In genomic region chr17:47840742-47841487, GRCh38 we compare ENCODE assay signal across 8 cellular contexts. TPM values are rescaled to one million over a fixed set of nuclear protein-coding genes. Genes with fewer than 3 reads are reported as not detected.
DNase-seq lines count a peak whose midpoint lies in the region; ATAC-seq and TF ChIP-seq lines count a peak whose summit lies in the region.

TSS of gene SCRN2 (minus strand) at chr17:47841273. CDS start at chr17:47840843, 430 bp downstream.

- H3K4me3 ChIP-seq in AG09309 (ENCODE audit: control insufficient read depth, low read depth, low read length) (peak within 1 kb of the TSS; percentile 92), left lung (peak within 1 kb of the TSS; percentile 83)

- peaks cover 28% of the 10 kb centered on the region for H3K4me1 Mint-ChIP-seq in activated CD4-positive, alpha-beta T cell treated with anti-CD3 and anti-CD28 coated beads, Interleukin-2, amount 10 ng/mL, durations not matched to agents 24 days and 14 days

- H3K27me3 Mint-ChIP-seq in activated CD4-positive, alpha-beta T cell treated with anti-CD3 and anti-CD28 coated beads, Interleukin-2, amount 10 ng/mL, durations not matched to agents 24 days and 14 days: peaks cover 18% of the 10 kb centered on the region

- H3K9me3 Mint-ChIP-seq in activated CD4-positive, alpha-beta T cell treated with anti-CD3 and anti-CD28 coated beads, Interleukin-2, amount 10 ng/mL, durations not matched to agents 24 days and 14 days: no peaks in the 10 kb centered on the region

- DNase-seq in AG09309 (ENCODE audit: low read depth): no peak
- DNase-seq in NCI-H524 treated with DMSO at 0.1 percent for 48 hours (lab: John Stamatoyannopoulos, UW): peak; percentile 52
- peak; percentile 98 for DNase-seq in activated CD4-positive, alpha-beta T cell treated with anti-CD3 and anti-CD28 coated beads, Interleukin-2, amount 10 ng/mL, durations not matched to agents 24 days and 14 days
- peak; percentile 74 for DNase-seq in cortex of kidney (lab: John Stamatoyannopoulos, UW)
- DNase-seq in left lung: peak; percentile 91 to 99
- DNase-seq in stimulated activated CD4-positive, alpha-beta T cell treated with anti-CD3 and anti-CD28 coated beads, Interleukin-4, amount 100 ng/mL, for 1 hour: peak; percentile 87

- H3K4me3 Mint-ChIP-seq in activated CD4-positive, alpha-beta T cell treated with anti-CD3 and anti-CD28 coated beads, Interleukin-2, amount 10 ng/mL, durations not matched to agents 24 days and 14 days: peak within 1 kb of the TSS; percentile 100

- peak; percentile 83 for ATAC-seq in GM18909 (IDR thresholded peaks at IDR 0.05; ENCODE audit: poor library complexity, unreplicated experiment)
- peak; percentile 71 for ATAC-seq in HG03378 (IDR thresholded peaks at IDR 0.05; ENCODE audit: unreplicated experiment)
- ATAC-seq in left lung: peak; percentile 98

- peaks cover 0 to 18% of the 10 kb centered on the region in 2 donors for H3K27me3 ChIP-seq in left lung

- intact Hi-C loops in activated CD4-positive, alpha-beta T cell treated with anti-CD3 and anti-CD28 coated beads, Interleukin-2, amount 10 ng/mL, durations not matched to agents 24 days and 14 days (cut with micrococcal nuclease): loop anchor here (1.0 to 5.0 kb wide), 3 partner anchors 49 to 171 kb away; partner anchors contain the start of gene CDK5RAP3
- intact Hi-C loops in left lung (cut with DNase I): no loop called here

- peaks cover 7% of the 10 kb centered on the region for H3K36me3 Mint-ChIP-seq in activated CD4-positive, alpha-beta T cell treated with anti-CD3 and anti-CD28 coated beads, Interleukin-2, amount 10 ng/mL, durations not matched to agents 24 days and 14 days (ENCODE audit: low read depth)

- peak; percentile 97 for TF ChIP-seq CTCF in AG09309 (IDR thresholded peaks at IDR 0.05; ENCODE audit: control insufficient read depth, insufficient read depth, low read depth, low read length, missing control alignments)
- TF ChIP-seq CTCF in left lung (IDR thresholded peaks at IDR 0.05): peak; percentile 94 to 99

- peaks cover 8 to 52% of the 10 kb centered on the region in 2 donors for H3K4me1 ChIP-seq in left lung

- H3K9me3 ChIP-seq in left lung: no peaks in the 10 kb centered on the region

- H3K27ac Mint-ChIP-seq in activated CD4-positive, alpha-beta T cell treated with anti-CD3 and anti-CD28 coated beads, Interleukin-2, amount 10 ng/mL, durations not matched to agents 24 days and 14 days: peak within 1 kb of the TSS; percentile 98

- H3K27ac ChIP-seq in left lung: peak within 1 kb of the TSS; percentile 8 to 67

- peaks cover 0 to 26% of the 10 kb centered on the region in 2 donors for H3K36me3 ChIP-seq in left lung

RNA-seq across cellular contexts. Expression of gene SCRN2, which starts in this region (rescaled TPM):
- total RNA-seq in activated CD4-positive, alpha-beta T cell treated with anti-CD3 and anti-CD28 coated beads, Interleukin-2, amount 10 ng/mL, durations not matched to agents 24 days and 14 days: 24.3 and 24.8 TPM in 2 replicates
- 10 to 100 TPM; 26.4 to 33.1 TPM for total RNA-seq in left lung
